In genomic region chr7:76359987-76360641, GRCh38 we compare ENCODE assay signal across 8 cellular contexts. TPM values are rescaled to one million over a fixed set of nuclear protein-coding genes. Genes with fewer than 3 reads are reported as not detected.
DNase-seq lines count a peak whose midpoint lies in the region; ATAC-seq and TF ChIP-seq lines count a peak whose summit lies in the region.
"Not testable (repeated sequence)": the region's sequence is repeated elsewhere in the genome, so short reads cannot be mapped to it uniquely, and the experiment has no call there.

No MANE protein-coding gene starts in this region.

- ATAC-seq in stimulated activated naive CD8-positive, alpha-beta T cell treated with anti-CD3 and anti-CD28 coated beads, Interleukin-15, amount 100 ng/mL, for 72 hours, result not testable (repeated sequence)

- H3K9ac ChIP-seq in BLaER1 treated with 17β-estradiol and CSF1 and Interleukin-3, amounts not matched to agents 10 nM and 100 nM, result peak overlapping the region; percentile 94 to 100 (median 99); a peak in 21 of 22 replicates
- H3K9ac ChIP-seq in SK-N-MC (ENCODE audit: insufficient read length), result not testable (repeated sequence)
- H3K9ac ChIP-seq in duodenal mucosa (ENCODE audit: low read depth in 1 of 2, low read length in 2 of 2), result peak overlapping the region; percentile 94 to 98

- H3K4me3 ChIP-seq in BLaER1 treated with 17β-estradiol and CSF1 and Interleukin-3, amounts not matched to agents 10 nM and 100 nM, result peak overlapping the region; percentile 95 to 100 (median 98); a peak in 19 of 20 replicates
- peak overlapping the region; percentile 95 for H3K4me3 ChIP-seq in Jurkat, Clone E6-1 (ENCODE audit: low read length)
- H3K4me3 ChIP-seq in SK-N-MC, result peak overlapping the region; percentile 91
- H3K4me3 ChIP-seq in duodenal mucosa (ENCODE audit: low read depth in 1 of 2, low read length in 2 of 2), result peak overlapping the region in 1 of 2 donors; percentile 98
- H3K4me3 ChIP-seq in iPS-18c (ENCODE audit: insufficient read depth, low read depth, low read length), result peak overlapping the region; percentile 99; the same call in 1 of the 2 replicates

- H3K27me3 ChIP-seq in BLaER1 treated with 17β-estradiol and CSF1 and Interleukin-3, amounts not matched to agents 10 nM and 100 nM; duodenal mucosa (ENCODE audit: control insufficient read depth in 1 of 2, insufficient read depth in 2 of 2, low read length in 2 of 2): not testable (repeated sequence)

- H3K4me1 Mint-ChIP-seq in activated naive CD8-positive, alpha-beta T cell (ENCODE audit: low read depth), result peaks cover 38% of the 10 kb centered on the region
- H3K4me1 Mint-ChIP-seq in nephron, result peaks cover 56% of the 10 kb centered on the region
- peaks cover 51% of the 10 kb centered on the region for H3K4me1 Mint-ChIP-seq in stimulated activated naive CD8-positive, alpha-beta T cell treated with anti-CD3 and anti-CD28 coated beads, Interleukin-15, amount 100 ng/mL, for 72 hours

- DNase-seq in Jurkat, Clone E6-1 (ENCODE audit: low read depth, low spot score); SK-N-MC (ENCODE audit: low read depth, low spot score); stimulated activated naive CD8-positive, alpha-beta T cell treated with anti-CD3 and anti-CD28 coated beads, Interleukin-15, amount 100 ng/mL, for 72 hours: not testable (repeated sequence)

- H3K27ac Mint-ChIP-seq in activated naive CD8-positive, alpha-beta T cell, result peak overlapping the region; percentile 43
- peak overlapping the region; percentile 94 to 98 (median 97) for H3K27ac Mint-ChIP-seq in nephron
- peak overlapping the region; percentile 99 for H3K27ac Mint-ChIP-seq in stimulated activated naive CD8-positive, alpha-beta T cell treated with anti-CD3 and anti-CD28 coated beads, Interleukin-15, amount 100 ng/mL, for 72 hours

- TF ChIP-seq CTCF in nephron (IDR thresholded peaks at IDR 0.05; ENCODE audit: unreplicated experiment in 3 of 3), result not testable (repeated sequence)

- H3K36me3 ChIP-seq in BLaER1 treated with 17β-estradiol and CSF1 and Interleukin-3, amounts not matched to agents 10 nM and 100 nM, result peaks cover 19 to 28% (median 24%) of the 10 kb centered on the region in 11 experiments; a peak in 21 of 22 replicates
- H3K36me3 ChIP-seq in SK-N-MC (ENCODE audit: insufficient read depth, low read length), result peaks cover 28% of the 10 kb centered on the region
- H3K36me3 ChIP-seq in duodenal mucosa (ENCODE audit: control insufficient read depth in 1 of 2, insufficient read depth in 2 of 2, low read length in 2 of 2), result not testable (repeated sequence)

- peak overlapping the region; percentile 76 to 98 (median 90) for H3K4me2 ChIP-seq in BLaER1 treated with 17β-estradiol and CSF1 and Interleukin-3, amounts not matched to agents 10 nM and 100 nM

- H4K20me1 ChIP-seq in BLaER1 treated with 17β-estradiol and CSF1 and Interleukin-3, amounts not matched to agents 10 nM and 100 nM, result peaks cover 26 to 36% (median 33%) of the 10 kb centered on the region in 11 experiments

- H3K27me3 Mint-ChIP-seq in activated naive CD8-positive, alpha-beta T cell; nephron (ENCODE audit: low read depth); stimulated activated naive CD8-positive, alpha-beta T cell treated with anti-CD3 and anti-CD28 coated beads, Interleukin-15, amount 100 ng/mL, for 72 hours: not testable (repeated sequence)

- peaks cover 43 to 64% (median 54%) of the 10 kb centered on the region in 10 experiments for H3K4me1 ChIP-seq in BLaER1 treated with 17β-estradiol and CSF1 and Interleukin-3, amounts not matched to agents 10 nM and 100 nM
- peaks cover 32 to 33% of the 10 kb centered on the region in 2 donors for H3K4me1 ChIP-seq in duodenal mucosa (ENCODE audit: control insufficient read depth in 1 of 2, insufficient read depth in 2 of 2, low read length in 2 of 2)

- H3K9me3 Mint-ChIP-seq in activated naive CD8-positive, alpha-beta T cell (ENCODE audit: low read depth); nephron; stimulated activated naive CD8-positive, alpha-beta T cell treated with anti-CD3 and anti-CD28 coated beads, Interleukin-15, amount 100 ng/mL, for 72 hours: not testable (repeated sequence)

- peak overlapping the region; percentile 87 for H3K4me3 Mint-ChIP-seq in activated naive CD8-positive, alpha-beta T cell
- H3K4me3 Mint-ChIP-seq in nephron, result peak overlapping the region; percentile 88 to 96 (median 88)
- H3K4me3 Mint-ChIP-seq in stimulated activated naive CD8-positive, alpha-beta T cell treated with anti-CD3 and anti-CD28 coated beads, Interleukin-15, amount 100 ng/mL, for 72 hours, result peak overlapping the region; percentile 90 to 93

- H3K36me3 Mint-ChIP-seq in activated naive CD8-positive, alpha-beta T cell, result peaks cover 14% of the 10 kb centered on the region
- peaks cover 24% of the 10 kb centered on the region for H3K36me3 Mint-ChIP-seq in nephron (ENCODE audit: low read depth)

- not testable (repeated sequence) for H3K9me3 ChIP-seq in BLaER1 treated with 17β-estradiol and CSF1 and Interleukin-3, amounts not matched to agents 10 nM and 100 nM (replicated peaks in 1 of 11); SK-N-MC (ENCODE audit: low read depth, low read length); duodenal mucosa (ENCODE audit: control insufficient read depth in 1 of 2, low read length in 2 of 2); iPS-18c (ENCODE audit: control insufficient read depth, insufficient read depth, low read length)

- H3K27ac ChIP-seq in BLaER1 treated with 17β-estradiol and CSF1 and Interleukin-3, amounts not matched to agents 10 nM and 100 nM, result peak overlapping the region; percentile 92 to 100 (median 99)
- H3K27ac ChIP-seq in SK-N-MC, result peak overlapping the region; percentile 97; the same call in 1 of the 2 replicates
- H3K27ac ChIP-seq in duodenal mucosa (ENCODE audit: low read depth, low read length), result not testable (repeated sequence)

RNA-seq across cellular contexts. Expression of gene YWHAG, which starts 1.3 kb away (rescaled TPM):
- 87.8 TPM for polyA plus RNA-seq in Jurkat, Clone E6-1 (2012; ENCODE audit: insufficient read depth, insufficient read length)

RNA-seq across cellular contexts. Expression of gene SSC4D, which starts 49.4 kb away (rescaled TPM):
- 6.2 TPM for polyA plus RNA-seq in Jurkat, Clone E6-1 (2012; ENCODE audit: insufficient read depth, insufficient read length)

RNA-seq across cellular contexts. Expression of gene HSPB1, which starts 57.6 kb away (rescaled TPM):
- 188 TPM for polyA plus RNA-seq in Jurkat, Clone E6-1 (2012; ENCODE audit: insufficient read depth, insufficient read length)

Comparison
In these comparisons a context has a peak if more than half of its experiments do, and no peak if none do; other contexts are left out.
1. H3K27ac Mint-ChIP-seq: peak in every context shown above with its lines; median percentile 99 in stimulated activated naive CD8-positive, alpha-beta T cell treated with anti-CD3 and anti-CD28 coated beads, Interleukin-15, amount 100 ng/mL, for 72 hours; 97 in nephron; 43 in activated naive CD8-positive, alpha-beta T cell.